Comparison of ENCODE assay signal across 3 cellular contexts in genomic region chr7:39793851-39794250, GRCh38.
DNase-seq lines count a peak whose midpoint lies in the region; ATAC-seq and TF ChIP-seq lines count a peak whose summit lies in the region.
"Not testable (repeated sequence)": the region's sequence is repeated elsewhere in the genome, so short reads cannot be mapped to it uniquely, and the experiment has no call there.

No MANE protein-coding gene starts in this region.

- H3K79me1 ChIP-seq in IMR-90 (ENCODE audit: low read depth in 1 of 2, low read length in 2 of 2): not testable (repeated sequence)

- not testable (repeated sequence) for H3K14ac ChIP-seq in IMR-90 (replicated peaks; ENCODE audit: low read depth, low read length)

- intact Hi-C loops in IMR-90 (cut with micrococcal nuclease): not testable (repeated sequence)

- not testable (repeated sequence) for H3K9ac ChIP-seq in IMR-90 (ENCODE audit: low read depth, low read length)

- not testable (repeated sequence) for H3K4me3 Mint-ChIP-seq in activated naive CD4-positive, alpha-beta T cell treated with anti-CD3 and anti-CD28 coated beads, Interleukin-2, amount 10 ng/mL, durations not matched to agents 7 days and 5 days; central memory CD8-positive, alpha-beta T cell

- H3K27me3 ChIP-seq in IMR-90 (ENCODE audit: control insufficient read depth, insufficient read depth, low read length): not testable (repeated sequence)

- WGBS in IMR-90 (ENCODE audit: extremely low coverage in 2 of 2, insufficient read length in 1 of 2), 2 experiments: 100% methylated on average over 3 of the region's 23 CpGs; no CpG with 5 or more reads in 1 of the 2 experiments

- not testable (repeated sequence) for DNase-seq in IMR-90; activated naive CD4-positive, alpha-beta T cell treated with anti-CD3 and anti-CD28 coated beads, Interleukin-2, amount 10 ng/mL, durations not matched to agents 7 days and 5 days; central memory CD8-positive, alpha-beta T cell (ENCODE audit: low spot score in 2 of 2)

- H3K23ac ChIP-seq in IMR-90 (ENCODE audit: low read depth, low read length): not testable (repeated sequence)

- in situ Hi-C loops in IMR-90 (cut with MboI; ENCODE audit: low sequenced_read_pairs): not testable (repeated sequence)

- H4K5ac ChIP-seq in IMR-90 (ENCODE audit: low read depth, low read length): not testable (repeated sequence)

- not testable (repeated sequence) for H2BK5ac ChIP-seq in IMR-90 (ENCODE audit: low read depth, low read length, poor library complexity, severe bottlenecking)

- not testable (repeated sequence) for H2BK120ac ChIP-seq in IMR-90 (ENCODE audit: low read depth, low read length)

- not testable (repeated sequence) for H4K20me1 ChIP-seq in IMR-90 (ENCODE audit: insufficient read depth, low read length)

- ATAC-seq in IMR-90 (ENCODE audit: low read depth); central memory CD8-positive, alpha-beta T cell (replicated peaks; ENCODE audit: extremely low read depth, poor library complexity, severe bottlenecking): not testable (repeated sequence)

- POLR2A ChIA-PET in IMR-90 (lab: Charles Lee; ENCODE audit: unreplicated experiment): not testable (repeated sequence)

- TF ChIP-seq RAD21 in IMR-90 (IDR thresholded peaks at IDR 0.05; ENCODE audit: low read length): not testable (repeated sequence)

- H3K4ac ChIP-seq in IMR-90 (ENCODE audit: low read depth, low read length): not testable (repeated sequence)

- not testable (repeated sequence) for H3K9me3 Mint-ChIP-seq in activated naive CD4-positive, alpha-beta T cell treated with anti-CD3 and anti-CD28 coated beads, Interleukin-2, amount 10 ng/mL, durations not matched to agents 7 days and 5 days; central memory CD8-positive, alpha-beta T cell

- H2BK20ac ChIP-seq in IMR-90 (ENCODE audit: low read depth, low read length): not testable (repeated sequence)

- H2BK15ac ChIP-seq in IMR-90 (ENCODE audit: low read depth, low read length): not testable (repeated sequence)

- H3K27ac ChIP-seq in IMR-90 (ENCODE audit: insufficient read depth, low read length): not testable (repeated sequence)

- H4K8ac ChIP-seq in IMR-90 (ENCODE audit: low read depth in 2 of 2, low read length in 2 of 2): not testable (repeated sequence)

- H3K27ac Mint-ChIP-seq in activated naive CD4-positive, alpha-beta T cell treated with anti-CD3 and anti-CD28 coated beads, Interleukin-2, amount 10 ng/mL, durations not matched to agents 7 days and 5 days: peak overlapping the region; percentile 45
- H3K27ac Mint-ChIP-seq in central memory CD8-positive, alpha-beta T cell (ENCODE audit: low read depth): peak overlapping the region; percentile 51

- not testable (repeated sequence) for H3K4me2 ChIP-seq in IMR-90 (ENCODE audit: low read depth, low read length)

- H3K18ac ChIP-seq in IMR-90 (ENCODE audit: low read depth, low read length): not testable (repeated sequence)

- H3K4me1 Mint-ChIP-seq in activated naive CD4-positive, alpha-beta T cell treated with anti-CD3 and anti-CD28 coated beads, Interleukin-2, amount 10 ng/mL, durations not matched to agents 7 days and 5 days; central memory CD8-positive, alpha-beta T cell: not testable (repeated sequence)

- H3K36me3 Mint-ChIP-seq in activated naive CD4-positive, alpha-beta T cell treated with anti-CD3 and anti-CD28 coated beads, Interleukin-2, amount 10 ng/mL, durations not matched to agents 7 days and 5 days: not testable (repeated sequence)
- peaks cover 15% of the 10 kb centered on the region for H3K36me3 Mint-ChIP-seq in central memory CD8-positive, alpha-beta T cell (ENCODE audit: insufficient read depth)

- H3K56ac ChIP-seq in IMR-90 (ENCODE audit: extremely low read depth, insufficient read depth, low read length): not testable (repeated sequence)

- dilution Hi-C loops in IMR-90 (cut with HindIII; ENCODE audit: low sequenced_read_pairs, unreplicated experiment): not testable (repeated sequence)

- H3K36me3 ChIP-seq in IMR-90 (ENCODE audit: control insufficient read depth, insufficient read depth, low read length): not testable (repeated sequence)

- H2AFZ ChIP-seq in IMR-90 (replicated peaks; ENCODE audit: low read length, poor library complexity): not testable (repeated sequence)

- not testable (repeated sequence) for H2AK5ac ChIP-seq in IMR-90 (ENCODE audit: low read depth, low read length)

- not testable (repeated sequence) for H3K9me3 ChIP-seq in IMR-90 (ENCODE audit: control insufficient read depth, insufficient read depth, low read length)

- not testable (repeated sequence) for TF ChIP-seq POLR2A in IMR-90 (IDR thresholded peaks at IDR 0.05; ENCODE audit: low read depth, low read length)

- BruUV-seq in IMR-90 (replicated peaks; lab: Mats Ljungman, UMichigan): TSS peak; percentile 42

- not testable (repeated sequence) for H4K91ac ChIP-seq in IMR-90 (ENCODE audit: insufficient read depth, low read depth, low read length)

- CTCF ChIA-PET in IMR-90 (lab: Yijun Ruan, JAX); activated naive CD4-positive, alpha-beta T cell treated with anti-CD3 and anti-CD28 coated beads, Interleukin-2, amount 10 ng/mL, durations not matched to agents 7 days and 5 days (lab: Charles Lee): not testable (repeated sequence)

- TF ChIP-seq CTCF in IMR-90 (conservative IDR thresholded peaks at IDR 0.05; ENCODE audit: low read depth, low read length): not testable (repeated sequence)

- H2AK9ac ChIP-seq in IMR-90 (replicated peaks; ENCODE audit: low read depth, low read length, poor library complexity): not testable (repeated sequence)

- not testable (repeated sequence) for H3K4me1 ChIP-seq in IMR-90 (ENCODE audit: control insufficient read depth, insufficient read depth, low read length)

- H3K4me3 ChIP-seq in IMR-90 (ENCODE audit: insufficient read depth, low read depth, low read length): not testable (repeated sequence)

- H3K27me3 Mint-ChIP-seq in activated naive CD4-positive, alpha-beta T cell treated with anti-CD3 and anti-CD28 coated beads, Interleukin-2, amount 10 ng/mL, durations not matched to agents 7 days and 5 days; central memory CD8-positive, alpha-beta T cell: not testable (repeated sequence)

- not testable (repeated sequence) for H3K9me1 ChIP-seq in IMR-90 (ENCODE audit: insufficient read depth, low read length)
